28 cellular contexts compared by ENCODE assay signal in genomic region chr1:198491596-198491995, GRCh38. TPM values are rescaled to one million over a fixed set of nuclear protein-coding genes. Genes with fewer than 3 reads are reported as not detected.
DNase-seq lines count a peak whose midpoint lies in the region; ATAC-seq, FAIRE-seq and TF ChIP-seq lines count a peak whose summit lies in the region.
"Had no signal": no experiment of that assay in that cellular context is flagged by ENCODE, and none has a peak within 500 bp of the region (broad histone marks: within the 10 kb centered on the region; RNA-seq: fewer than 3 reads in every experiment).

No MANE protein-coding gene starts in this region.

- H3K4me3 ChIP-seq in astrocyte (ENCODE audit: insufficient read depth, low read depth, low read length) (no peak overlapping the region), fibroblast of pulmonary artery (replicated peaks; ENCODE audit: low read depth, low read length) (no peak overlapping the region)
- H3K4me3 ChIP-seq: PC-9, SJSA1 had no signal

- peaks cover 2% of the 10 kb centered on the region for H3K27me3 Mint-ChIP-seq in astrocyte (ENCODE audit: low read depth, unreplicated experiment)
- H3K27me3 Mint-ChIP-seq: B cell; CD8-positive, alpha-beta memory T cell; IgD-negative memory B cell had no signal

- H4K20me1 ChIP-seq in astrocyte (ENCODE audit: insufficient read depth, low read length): no peaks in the 10 kb centered on the region

- H2AFZ ChIP-seq in astrocyte (ENCODE audit: low read depth, low read length): no peak overlapping the region
- H2AFZ ChIP-seq: PC-9 had no signal

- no peak for ATAC-seq in HG03039 (IDR thresholded peaks at IDR 0.05; ENCODE audit: unreplicated experiment)

- H3K4me1 Mint-ChIP-seq in astrocyte (ENCODE audit: low read depth, unreplicated experiment): peaks cover 11% of the 10 kb centered on the region

- no peak overlapping the region for H3K9ac ChIP-seq in astrocyte (ENCODE audit: low read length)
- H3K9ac ChIP-seq: KMS-11 had no signal

- H3K27me3 ChIP-seq in astrocyte (ENCODE audit: insufficient read depth, low read length): no peaks in the 10 kb centered on the region
- H3K27me3 ChIP-seq: SJSA1 had no signal

- TF ChIP-seq CTCF in astrocyte (IDR thresholded peaks at IDR 0.05; ENCODE audit: insufficient read depth, low read depth, low read length) (no peak), fibroblast of pulmonary artery (IDR thresholded peaks at IDR 0.05; ENCODE audit: low read length, missing control alignments) (no peak)

- H3K9me3 ChIP-seq in astrocyte (ENCODE audit: insufficient read depth, low read depth, low read length): no peaks in the 10 kb centered on the region
- H3K9me3 ChIP-seq: SJSA1 had no signal

- DNase-seq in EH (ENCODE audit: low read depth) (peak; percentile 34), astrocyte (ENCODE audit: low read depth) (no peak), fibroblast of pulmonary artery (ENCODE audit: low read depth) (peak; percentile 17), T1000 (lab: John Stamatoyannopoulos, UW) (no peak), HuH-7.5 (ENCODE audit: low spot score) (no peak)
- DNase-seq in stimulated activated CD4-positive, alpha-beta T cell treated with anti-CD3 and anti-CD28 coated beads, Interleukin-4, amount 100 ng/mL, for 4 hours: no peak
- DNase-seq: CD8-positive, alpha-beta memory T cell; DND-41; MM.1S; NCI-H1417; NCI-H1694; NCI-H2029 treated with DMSO at 0.1 percent for 48 hours; NCI-H446 treated with DMSO at 0.1 percent for 48 hours; NCI-H82; NK-92 treated with Interleukin-12 subunit alpha and Interleukin-12 subunit beta, amount 100 ng/mL, for 24 hours; PC-9; Right ventricle myocardium superior; RPMI8226 had no signal

- peak; percentile 9 for FAIRE-seq in astrocyte (lab: Jason Lieb, UNC)
- FAIRE-seq: A204.1, GM18507, H54, HTR-8/SVneo had no signal

- no peaks in the 10 kb centered on the region for H3K9me3 Mint-ChIP-seq in astrocyte (ENCODE audit: unreplicated experiment)
- H3K9me3 Mint-ChIP-seq: CD8-positive, alpha-beta memory T cell; IgD-negative memory B cell had no signal

- H3K36me3 ChIP-seq in astrocyte (ENCODE audit: insufficient read depth, low read length): no peaks in the 10 kb centered on the region
- H3K36me3 ChIP-seq: SJSA1 had no signal

- no peak overlapping the region for H3K4me3 Mint-ChIP-seq in astrocyte (ENCODE audit: unreplicated experiment)
- H3K4me3 Mint-ChIP-seq: B cell; CD14-positive monocyte; CD8-positive, alpha-beta memory T cell; IgD-negative memory B cell had no signal

- no peak overlapping the region for H3K27ac Mint-ChIP-seq in astrocyte (ENCODE audit: unreplicated experiment)
- H3K27ac Mint-ChIP-seq: B cell, CD14-positive monocyte, IgD-negative memory B cell had no signal

- H3K36me3 Mint-ChIP-seq in astrocyte (ENCODE audit: low read depth, unreplicated experiment): no peaks in the 10 kb centered on the region
- H3K36me3 Mint-ChIP-seq: IgD-negative memory B cell had no signal

- H3K27ac ChIP-seq in astrocyte (ENCODE audit: low read depth, low read length): no peak overlapping the region
- H3K27ac ChIP-seq: KMS-11, PC-9 had no signal

- H3K79me2 ChIP-seq in astrocyte (ENCODE audit: insufficient read depth, low read length): no peaks in the 10 kb centered on the region

- no peak overlapping the region for H3K4me2 ChIP-seq in astrocyte (ENCODE audit: low read length)
- H3K4me2 ChIP-seq: KMS-11, PC-9 had no signal

- H3K4me1 ChIP-seq in astrocyte (ENCODE audit: insufficient read depth, low read length): peaks cover 22% of the 10 kb centered on the region

RNA-seq across cellular contexts. Expression of gene ATP6V1G3, which starts 48.9 kb away (rescaled TPM):
- total RNA-seq in astrocyte: not detected in 2 replicates
- total RNA-seq: B cell; CD8-positive, alpha-beta memory T cell; PC-9; Right ventricle myocardium superior; SJSA1 had no signal

Comparison
In these comparisons a context has a peak if more than half of its experiments do, and no peak if none do; other contexts are left out.
1. DNase-seq: peak in EH (single experiment) and fibroblast of pulmonary artery (single experiment); none in astrocyte (single experiment), T1000 (single experiment), stimulated activated CD4-positive, alpha-beta T cell treated with anti-CD3 and anti-CD28 coated beads, Interleukin-4, amount 100 ng/mL, for 4 hours (0 of 2) and HuH-7.5 (single experiment).